ENCODE assay signal across 15 cellular contexts in genomic region chr21:37742532-37742931, GRCh38.
DNase-seq lines count a peak whose midpoint lies in the region; ATAC-seq, FAIRE-seq and TF ChIP-seq lines count a peak whose summit lies in the region.
"Had no signal": no experiment of that assay in that cellular context is flagged by ENCODE, and none has a peak within 500 bp of the region (broad histone marks: within the 10 kb centered on the region; RNA-seq: fewer than 3 reads in every experiment).

No MANE protein-coding gene starts in this region.

- H2AFZ ChIP-seq in Loucy (ENCODE audit: low read length), result 0 out of 2 replicates have a peak overlapping the region, but pooled peaks have one; percentile 22

- no peak for ATAC-seq in left lobe of liver
- ATAC-seq: activated T-helper 17 cell treated with anti-CD3 and anti-CD28 coated beads, Interleukin-2, amount 50 U/mL, for 72 hours had no signal

- DNase-seq in NCI-H510A treated with DMSO at 0.1 percent for 48 hours (lab: John Stamatoyannopoulos, UW), result peak; percentile 2
- DNase-seq in NCI-H510A (lab: John Stamatoyannopoulos, UW), result no peak
- peak; percentile 7 for DNase-seq in bronchial epithelial cell (ENCODE audit: low read depth)
- DNase-seq in myocyte (ENCODE audit: low read depth), result peak; percentile 81
- DNase-seq in NCI-H2227 treated with DMSO at 0.1 percent for 48 hours (lab: John Stamatoyannopoulos, UW), result no peak
- DNase-seq in epidermal melanocyte (ENCODE audit: insufficient read length, low spot score), result no peak
- no peak for DNase-seq in left lobe of liver (ENCODE audit: low spot score)
- DNase-seq: 8988T; CD4-positive, CD25-positive, alpha-beta regulatory T cell; DMS79 treated with DMSO at 0.1 percent for 48 hours; NK-92 treated with Interleukin-12 subunit alpha and Interleukin-12 subunit beta, amount 100 ng/mL, for 24 hours had no signal

- H3K4me1 ChIP-seq in Loucy (ENCODE audit: insufficient read depth, low read length, poor library complexity, severe bottlenecking), result peaks cover 26% of the 10 kb centered on the region

- TF ChIP-seq CTCF in Loucy (conservative IDR thresholded peaks at IDR 0.05; ENCODE audit: low read length), result no peak
- no peak for TF ChIP-seq CTCF in bronchial epithelial cell (IDR thresholded peaks at IDR 0.05; ENCODE audit: insufficient read depth, low read length, severe bottlenecking)

- no peaks in the 10 kb centered on the region for H3K27me3 ChIP-seq in Loucy (ENCODE audit: insufficient read depth, low read length, poor library complexity, severe bottlenecking)
- H3K27me3 ChIP-seq in bronchial epithelial cell (ENCODE audit: control insufficient read depth, insufficient read depth, low read length), result no peaks in the 10 kb centered on the region

- no peaks in the 10 kb centered on the region for H3K36me3 ChIP-seq in Loucy (ENCODE audit: insufficient read depth, low read length)
- H3K36me3 ChIP-seq in bronchial epithelial cell (ENCODE audit: control insufficient read depth, insufficient read depth, low read length), result no peaks in the 10 kb centered on the region

- no peaks in the 10 kb centered on the region for H3K9me2 ChIP-seq in Loucy (replicated peaks; ENCODE audit: low read depth, low read length)

- no peaks in the 10 kb centered on the region for H3K9me3 ChIP-seq in Loucy (ENCODE audit: insufficient read depth, low read depth, low read length)

- no peaks in the 10 kb centered on the region for H3F3A ChIP-seq in Loucy (ENCODE audit: low read depth)

- H3K4me3 ChIP-seq in Loucy (ENCODE audit: low read length, poor library complexity, severe bottlenecking) (no peak overlapping the region), bronchial epithelial cell (ENCODE audit: low read depth, low read length) (no peak overlapping the region)

- no peaks in the 10 kb centered on the region for H3K79me2 ChIP-seq in Loucy (ENCODE audit: insufficient read depth, low read length)

- no peaks in the 10 kb centered on the region for H4K20me1 ChIP-seq in Loucy (ENCODE audit: insufficient read depth, low read length, poor library complexity, severe bottlenecking)

- peak overlapping the region; percentile 36 for H3K4me2 ChIP-seq in Loucy (ENCODE audit: low read depth, low read length, poor library complexity, severe bottlenecking)

- no peak overlapping the region for H3K9ac ChIP-seq in Loucy (ENCODE audit: low read depth, low read length, poor library complexity, severe bottlenecking)

- no peak for FAIRE-seq in bronchial epithelial cell (lab: Jason Lieb, UNC)
- FAIRE-seq: endothelial cell of umbilical vein, H1 had no signal

Comparison
In these comparisons a context has a peak if more than half of its experiments do, and no peak if none do; other contexts are left out.
1. DNase-seq: peak in NCI-H510A treated with DMSO at 0.1 percent for 48 hours (single experiment), bronchial epithelial cell (single experiment) and myocyte (single experiment); none in NCI-H510A (single experiment), NCI-H2227 treated with DMSO at 0.1 percent for 48 hours (single experiment), epidermal melanocyte (single experiment) and left lobe of liver (single experiment).